In genomic region chr5:61783481-61783880, GRCh38 we compare ENCODE assay signal across 23 cellular contexts.
"Had no signal": no experiment of that assay in that cellular context is flagged by ENCODE, and none has a peak within 500 bp of the region (broad histone marks: within the 10 kb centered on the region; RNA-seq: fewer than 3 reads in every experiment).

No MANE protein-coding gene starts in this region.

- DNase-seq: dermis blood vessel endothelial cell; effector memory CD4-positive, alpha-beta T cell; esophagus squamous epithelium; foreskin melanocyte; glutamatergic neuron; heart right ventricle; hippocampal formation; left ventricle myocardium superior; lower lobe of right lung; naive thymus-derived CD8-positive, alpha-beta T cell; nephron progenitor cell; right lobe of liver; small intestine; stimulated activated CD4-positive, alpha-beta T cell treated with anti-CD3 and anti-CD28 coated beads, Interleukin-15, amount 100 ng/mL, for 24 hours; stimulated activated CD4-positive, alpha-beta T cell treated with anti-CD3 and anti-CD28 coated beads, Interleukin-2, amount 100 ng/mL, for 48 hours; stimulated activated naive B cell treated with anti-CD40 and anti-IgM and Interleukin-4, amounts not matched to agents 10 μg/mL and 1 μg/mL and 100 μg/mL, for 72 hours; transverse colon; upper lobe of right lung; uterus had no signal

- H3K9me3 ChIP-seq: esophagus squamous epithelium, heart right ventricle, lower lobe of right lung, neutrophil, pancreas, right lobe of liver, thoracic aorta, transverse colon, upper lobe of right lung, uterus had no signal

- H3K27ac ChIP-seq: coronary artery, esophagus squamous epithelium, heart right ventricle, lower lobe of right lung, neutrophil, pancreas, right lobe of liver, thoracic aorta, transverse colon, upper lobe of right lung, uterus had no signal

- ATAC-seq: heart right ventricle; left ventricle myocardium superior; lower lobe of right lung; naive thymus-derived CD8-positive, alpha-beta T cell; right lobe of liver; stimulated activated naive B cell treated with anti-CD40 and anti-IgM and Interleukin-4, amounts not matched to agents 10 μg/mL and 1 μg/mL and 100 μg/mL, for 72 hours; upper lobe of right lung had no signal

- H3K36me3 ChIP-seq: esophagus squamous epithelium, heart right ventricle, lower lobe of right lung, neutrophil, pancreas, right lobe of liver, thoracic aorta, transverse colon, upper lobe of right lung, uterus had no signal

- H3K4me3 ChIP-seq: coronary artery, esophagus squamous epithelium, heart right ventricle, lower lobe of right lung, pancreas, right lobe of liver, thoracic aorta, transverse colon, upper lobe of right lung, uterus had no signal

- H3K27me3 ChIP-seq: esophagus squamous epithelium, neutrophil, pancreas, right lobe of liver, transverse colon, upper lobe of right lung, uterus had no signal

- H3K4me1 ChIP-seq: esophagus squamous epithelium, lower lobe of right lung, pancreas, transverse colon, upper lobe of right lung, uterus had no signal
